Comparison of ENCODE assay signal across 1 cellular context in genomic region chr10:88890681-88891371, GRCh38.
TF ChIP-seq lines count a peak whose summit lies in the region.

No MANE protein-coding gene starts in this region.

TF ChIP-seq in SK-N-SH, 30 proteins besides CTCF, POLR2A, EP300 and RAD21 (continued from another document):
- no peak for TF ChIP-seq USF2 (IDR thresholded peaks at IDR 0.05; ENCODE audit: borderline replicate concordance, low read depth, low read length)
